8 cellular contexts compared by ENCODE assay signal in genomic region chr11:79076526-79077115, GRCh38.
DNase-seq lines count a peak whose midpoint lies in the region; ATAC-seq and TF ChIP-seq lines count a peak whose summit lies in the region.

No MANE protein-coding gene starts in this region.

- H2AFZ ChIP-seq in SU-DHL-6 (ENCODE audit: low read depth, low read length, severe bottlenecking) = no peak overlapping the region

- no peaks in the 10 kb centered on the region for H3F3A ChIP-seq in SU-DHL-6 (ENCODE audit: insufficient read depth)

- peaks cover 16% of the 10 kb centered on the region for H3K4me1 ChIP-seq in cardiac muscle cell (ENCODE audit: low read depth)

- no peak overlapping the region for H3K9ac ChIP-seq in SU-DHL-6 (ENCODE audit: low read length)

- H3K9me2 ChIP-seq in SU-DHL-6 (replicated peaks; ENCODE audit: insufficient read depth, low read length) = no peaks in the 10 kb centered on the region

- H3K4me3 ChIP-seq in H7 (ENCODE audit: insufficient read depth, low read depth, low read length) = no peak overlapping the region
- H3K4me3 ChIP-seq in SU-DHL-6 (ENCODE audit: insufficient read depth, low read length, poor library complexity, severe bottlenecking) = no peak overlapping the region
- no peak overlapping the region for H3K4me3 ChIP-seq in cardiac muscle cell

- no peaks in the 10 kb centered on the region for H3K9me3 ChIP-seq in SU-DHL-6 (ENCODE audit: insufficient read depth, low read length)
- H3K9me3 ChIP-seq in cardiac muscle cell (ENCODE audit: low read depth) = no peaks in the 10 kb centered on the region

- H3K79me2 ChIP-seq in SU-DHL-6 (ENCODE audit: insufficient read depth, low read length) = no peaks in the 10 kb centered on the region

- H3K27me3 ChIP-seq in H7 (ENCODE audit: control insufficient read depth, insufficient read depth, low read length) (no peaks in the 10 kb centered on the region), SU-DHL-6 (ENCODE audit: low read length) (no peaks in the 10 kb centered on the region), cardiac muscle cell (no peaks in the 10 kb centered on the region)

- no peak overlapping the region for H3K4me2 ChIP-seq in SU-DHL-6 (ENCODE audit: low read depth, low read length, poor library complexity, severe bottlenecking)

- H3K36me3 ChIP-seq in H7 (replicated peaks; ENCODE audit: control insufficient read depth, insufficient read depth, low read length) (no peaks in the 10 kb centered on the region), SU-DHL-6 (ENCODE audit: low read length) (no peaks in the 10 kb centered on the region), cardiac muscle cell (no peaks in the 10 kb centered on the region)

- DNase-seq in CD1c-positive myeloid dendritic cell (ENCODE audit: extremely low spot score) = peak; percentile 20
- peak; percentile 74 for DNase-seq in H7
- peak in 1 of 2 donors; percentile 60 for DNase-seq in cardiac muscle cell (ENCODE audit: low read depth in 1 of 2, low spot score in 1 of 2)
- peak; percentile 64 for DNase-seq in superior temporal gyrus (ENCODE audit: extremely low spot score)
- no peak for DNase-seq in GM19238 (ENCODE audit: insufficient read length, low spot score)

- peak; percentile 50 for TF ChIP-seq CTCF in SU-DHL-6 (IDR thresholded peaks at IDR 0.05; ENCODE audit: insufficient read depth, low read length, poor library complexity, severe bottlenecking)
- TF ChIP-seq CTCF in cardiac muscle cell (IDR thresholded peaks at IDR 0.05; ENCODE audit: low read depth, low read length) = peak; percentile 70

- H4K20me1 ChIP-seq in SU-DHL-6 (ENCODE audit: low read depth, low read length) = no peaks in the 10 kb centered on the region

- ATAC-seq in GM19467 (IDR thresholded peaks at IDR 0.05; ENCODE audit: unreplicated experiment) (no peak), HG02588 (IDR thresholded peaks at IDR 0.05; ENCODE audit: unreplicated experiment) (no peak)

- no peak overlapping the region for H3K27ac ChIP-seq in SU-DHL-6 (ENCODE audit: low read depth, low read length)
- H3K27ac ChIP-seq in cardiac muscle cell = no peak overlapping the region
